In the genomic region with DNA sequence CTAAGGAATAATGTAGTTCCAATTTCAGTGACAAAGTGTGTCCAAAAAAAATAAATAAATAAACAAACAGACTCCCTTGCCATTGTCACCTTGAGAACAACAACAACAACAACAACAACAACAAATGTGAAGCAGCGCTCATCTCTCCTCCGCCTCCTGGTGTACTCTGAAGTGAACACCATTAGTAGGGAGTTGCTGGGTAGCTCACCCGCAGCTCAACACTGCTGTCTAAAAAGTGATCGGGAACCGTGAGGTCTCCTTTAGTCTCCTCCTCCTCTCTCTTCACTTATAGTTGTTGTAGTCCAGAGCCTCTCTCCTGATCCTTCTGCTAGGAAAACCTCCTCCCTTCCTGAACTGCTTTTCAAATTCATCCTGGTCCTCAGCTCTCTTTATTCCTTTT, we compare ENCODE assay signal across 28 cellular contexts.
"Had no signal": no experiment of that assay in that cellular context is flagged by ENCODE, and none has a peak within 500 bp of the region (broad histone marks: within the 10 kb centered on the region; RNA-seq: fewer than 3 reads in every experiment).

No MANE protein-coding gene starts in this region.

- H3K36me3 ChIP-seq: gastroesophageal sphincter, pancreas, thyroid gland, vagina had no signal

- H3K9me3 ChIP-seq: gastroesophageal sphincter, heart right ventricle, pancreas, thyroid gland, vagina had no signal

- H3K4me2 ChIP-seq: smooth muscle cell had no signal

- H3K27ac ChIP-seq: epithelial cell of prostate, foreskin keratinocyte, gastroesophageal sphincter, heart right ventricle, pancreas, thyroid gland, vagina had no signal

- DNase-seq: cerebellar nuclear complex; cortex of kidney; effector memory CD8-positive, alpha-beta T cell; foreskin keratinocyte; heart right ventricle; hippocampal formation; kidney; midbrain; naive thymus-derived CD8-positive, alpha-beta T cell; occipital lobe; pancreas; stimulated activated CD4-positive, alpha-beta T cell treated with anti-CD3 and anti-CD28 coated beads, Interleukin-12 subunit alpha, Interleukin-12 subunit beta, amount 100 ng/mL, for 4 hours; stimulated activated CD4-positive, alpha-beta T cell treated with anti-CD3 and anti-CD28 coated beads, Interleukin-1b, Interleukin-23, amount 100 ng/mL, for 48 hours; stimulated activated CD4-positive, alpha-beta T cell treated with anti-CD3 and anti-CD28 coated beads, Interleukin-4, amount 100 ng/mL, for 1 hour; stimulated activated CD8-positive, alpha-beta memory T cell treated with anti-CD3 and anti-CD28 coated beads, Interleukin-4, amount 100 ng/mL, for 48 hours; stimulated activated naive CD4-positive, alpha-beta T cell; stimulated activated naive CD8-positive, alpha-beta T cell treated with anti-CD3 and anti-CD28 coated beads, Interleukin-15, amount 100 ng/mL, for 72 hours; thyroid gland; trophoblast cell had no signal

- H3K4me1 ChIP-seq: foreskin keratinocyte, pancreas, vagina had no signal

- H3K27me3 Mint-ChIP-seq: effector memory CD8-positive, alpha-beta T cell; memory B cell; stimulated activated naive CD8-positive, alpha-beta T cell treated with anti-CD3 and anti-CD28 coated beads, Interleukin-15, amount 100 ng/mL, for 72 hours had no signal

- H3K36me3 Mint-ChIP-seq: naive thymus-derived CD8-positive, alpha-beta T cell had no signal

- H3K4me3 Mint-ChIP-seq: effector memory CD8-positive, alpha-beta T cell; memory B cell; naive thymus-derived CD8-positive, alpha-beta T cell; stimulated activated naive CD8-positive, alpha-beta T cell treated with anti-CD3 and anti-CD28 coated beads, Interleukin-15, amount 100 ng/mL, for 72 hours had no signal

- H3K9me3 Mint-ChIP-seq: memory B cell; stimulated activated naive CD8-positive, alpha-beta T cell treated with anti-CD3 and anti-CD28 coated beads, Interleukin-15, amount 100 ng/mL, for 72 hours had no signal

- H3K27me3 ChIP-seq: foreskin keratinocyte, gastroesophageal sphincter, heart right ventricle, pancreas, thyroid gland, vagina had no signal

- H3K27ac Mint-ChIP-seq: effector memory CD8-positive, alpha-beta T cell; memory B cell; naive thymus-derived CD8-positive, alpha-beta T cell; stimulated activated naive CD8-positive, alpha-beta T cell treated with anti-CD3 and anti-CD28 coated beads, Interleukin-15, amount 100 ng/mL, for 72 hours had no signal

- ATAC-seq: effector memory CD8-positive, alpha-beta T cell; esophagus mucosa; foreskin keratinocyte; gastroesophageal sphincter; heart right ventricle; left lobe of liver; naive thymus-derived CD8-positive, alpha-beta T cell; pancreas; sciatic nerve; stimulated activated naive CD8-positive, alpha-beta T cell treated with anti-CD3 and anti-CD28 coated beads, Interleukin-15, amount 100 ng/mL, for 72 hours had no signal

- H3K4me3 ChIP-seq: gastroesophageal sphincter, heart right ventricle, lung, pancreas, smooth muscle cell, thyroid gland, vagina had no signal

- H3K4me1 Mint-ChIP-seq: naive thymus-derived CD8-positive, alpha-beta T cell; stimulated activated naive CD8-positive, alpha-beta T cell treated with anti-CD3 and anti-CD28 coated beads, Interleukin-15, amount 100 ng/mL, for 72 hours had no signal
